In the genomic region with DNA sequence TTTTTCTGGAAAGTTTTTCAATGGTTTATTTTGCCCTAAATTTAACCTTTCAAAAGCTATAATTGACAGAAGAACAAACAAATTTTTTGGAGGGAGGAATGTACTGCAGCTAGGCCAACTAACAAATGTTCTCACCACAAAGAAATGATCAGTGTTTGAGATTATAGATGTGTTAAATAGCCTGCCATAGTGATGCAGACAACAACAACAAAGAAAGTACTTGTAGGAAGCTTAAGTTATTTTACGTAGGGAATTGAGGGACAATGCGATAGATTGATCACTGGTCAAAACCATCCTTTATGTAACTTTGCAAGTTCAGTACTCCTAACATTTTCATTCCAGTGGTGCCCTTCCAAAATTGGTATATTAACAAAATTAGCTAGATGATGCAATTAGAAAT, we compare ENCODE assay signal across 19 cellular contexts.
A peak's percentile ranks its signal among the peaks of the same experiment; 100 is the strongest.
DNase-seq lines count a peak whose midpoint lies in the region; ATAC-seq, FAIRE-seq and TF ChIP-seq lines count a peak whose summit lies in the region.
"Had no signal": no experiment of that assay in that cellular context is flagged by ENCODE, and none has a peak within 500 bp of the region (broad histone marks: within the 10 kb centered on the region; RNA-seq: fewer than 3 reads in every experiment).

No MANE protein-coding gene starts in this region.

- no peak for ATAC-seq in GM23338
- no peak for ATAC-seq in HG02981 (IDR thresholded peaks at IDR 0.05; ENCODE audit: unreplicated experiment)
- no peak for ATAC-seq in heart right ventricle
- ATAC-seq: A549, GM12878 had no signal

- H3K79me2 ChIP-seq in GM23338 (replicated peaks; ENCODE audit: insufficient read depth) (no peaks in the 10 kb centered on the region), H1 (ENCODE audit: control insufficient read depth in 1 of 2, insufficient read depth in 2 of 2, low read length in 2 of 2) (no peaks in the 10 kb centered on the region), mesendoderm (ENCODE audit: control insufficient read depth, insufficient read depth, low read length) (no peaks in the 10 kb centered on the region)

- H2BK5ac ChIP-seq in H1 (ENCODE audit: low read depth, low read length) (no peak overlapping the region), mesendoderm (ENCODE audit: low read length) (no peak overlapping the region)

- no peak for FAIRE-seq in H1 (lab: Jason Lieb, UNC)
- FAIRE-seq: GM12878 had no signal

- no peaks in the 10 kb centered on the region for H3K23me2 ChIP-seq in H1 (ENCODE audit: low read depth, low read length)

- no peak overlapping the region for H3K27ac ChIP-seq in GM23338 (ENCODE audit: low read depth)
- H3K27ac ChIP-seq in H1 (ENCODE audit: low read depth, low read length) = no peak overlapping the region
- no peak overlapping the region for H3K27ac ChIP-seq in mesendoderm (ENCODE audit: low read depth, low read length)
- no peak overlapping the region for H3K27ac ChIP-seq in heart right ventricle
- H3K27ac ChIP-seq: A549 had no signal

- H2AK5ac ChIP-seq in H1 (ENCODE audit: low read depth, low read length) (no peak overlapping the region), mesendoderm (ENCODE audit: low read length) (no peak overlapping the region)

- H4K8ac ChIP-seq in H1 (ENCODE audit: extremely low read depth, insufficient read depth, low read length) = no peak overlapping the region
- H4K8ac ChIP-seq in mesendoderm (ENCODE audit: low read depth, low read length) = no peak overlapping the region

- H3K4ac ChIP-seq in H1 (replicated peaks; ENCODE audit: insufficient read length, low read depth, low read length) = no peak overlapping the region
- no peak overlapping the region for H3K4ac ChIP-seq in mesendoderm (ENCODE audit: low read depth, low read length)

- H3K23ac ChIP-seq in H1 (ENCODE audit: insufficient read length) = no peak overlapping the region
- no peak overlapping the region for H3K23ac ChIP-seq in mesendoderm (ENCODE audit: low read length)

- no peak for TF ChIP-seq CTCF in GM23338 (conservative IDR thresholded peaks at IDR 0.05; ENCODE audit: low read depth in 2 of 2)
- TF ChIP-seq CTCF in H1 (IDR thresholded peaks at IDR 0.05; ENCODE audit: control extremely low read depth in 1 of 3, insufficient read depth in 1 of 3, low read depth in 1 of 3, low read length in 3 of 3) = no peak
- TF ChIP-seq CTCF in heart right ventricle (IDR thresholded peaks at IDR 0.05) = no peak

- H3K36me3 ChIP-seq in GM23338 (ENCODE audit: insufficient read depth) (no peaks in the 10 kb centered on the region), NT2/D1 (ENCODE audit: insufficient read depth, insufficient read length, low read length) (no peaks in the 10 kb centered on the region), H1 (ENCODE audit: control insufficient read depth in 2 of 4, insufficient read depth in 4 of 4, low read length in 3 of 4) (no peaks in the 10 kb centered on the region), mesendoderm (ENCODE audit: control insufficient read depth, insufficient read depth, low read length) (no peaks in the 10 kb centered on the region), heart right ventricle (no peaks in the 10 kb centered on the region)
- H3K36me3 ChIP-seq: HAP-1 had no signal

- H2BK12ac ChIP-seq in H1 (ENCODE audit: low read depth, low read length) = no peak overlapping the region

- H3K18ac ChIP-seq in H1 (ENCODE audit: extremely low read depth, low read length) (no peak overlapping the region), mesendoderm (ENCODE audit: low read length) (no peak overlapping the region)

- no peak for TF ChIP-seq RAD21 in H1 (IDR thresholded peaks at IDR 0.05 in 1 of 2, conservative IDR thresholded peaks at IDR 0.05 in 1 of 2; ENCODE audit: low read depth in 2 of 2, low read length in 2 of 2)

- H3K79me1 ChIP-seq in H1 (ENCODE audit: low read depth, low read length) (no peaks in the 10 kb centered on the region), mesendoderm (ENCODE audit: low read length) (no peaks in the 10 kb centered on the region)

- H2BK15ac ChIP-seq in H1 (ENCODE audit: low read length) = no peak overlapping the region
- H2BK15ac ChIP-seq in mesendoderm (replicated peaks; ENCODE audit: low read depth) = no peak overlapping the region

- H3K4me3 Mint-ChIP-seq in GM23338 = no peak overlapping the region
- H3K4me3 Mint-ChIP-seq: CD4-positive, alpha-beta memory T cell; HFFc6 had no signal

- H3K4me3 ChIP-seq in GM23338 = no peak overlapping the region
- no peak overlapping the region for H3K4me3 ChIP-seq in NT2/D1 (ENCODE audit: insufficient read length, low read depth)
- H3K4me3 ChIP-seq in H1 (ENCODE audit: extremely low read depth in 1 of 4, insufficient read depth in 2 of 4, low read depth in 3 of 4, low read length in 4 of 4) = no peak overlapping the region
- H3K4me3 ChIP-seq in mesendoderm (ENCODE audit: low read length) = no peak overlapping the region
- no peak overlapping the region for H3K4me3 ChIP-seq in heart right ventricle
- H3K4me3 ChIP-seq: A549, GM12878, HAP-1 had no signal

- no peak overlapping the region for H2AFZ ChIP-seq in GM23338
- H2AFZ ChIP-seq in H1 (ENCODE audit: low read length) = no peak overlapping the region

- no peaks in the 10 kb centered on the region for H3K27me3 ChIP-seq in GM23338 (ENCODE audit: insufficient read depth)
- no peaks in the 10 kb centered on the region for H3K27me3 ChIP-seq in NT2/D1 (ENCODE audit: insufficient read depth, insufficient read length)
- H3K27me3 ChIP-seq in H1 (replicated peaks in 1 of 4; ENCODE audit: control insufficient read depth in 3 of 4, extremely low read depth in 1 of 4, insufficient read depth in 3 of 4, low read length in 3 of 4) = no peaks in the 10 kb centered on the region
- no peaks in the 10 kb centered on the region for H3K27me3 ChIP-seq in mesendoderm (ENCODE audit: insufficient read depth, low read length, poor library complexity)
- no peaks in the 10 kb centered on the region for H3K27me3 ChIP-seq in heart right ventricle

- H3K14ac ChIP-seq in H1 (ENCODE audit: insufficient read length) = no peak overlapping the region

- 82% methylated on average over 2 of the region's 2 CpGs; no CpG with 5 or more reads in 1 of the 2 experiments for WGBS in H1 (ENCODE audit: extremely low coverage in 1 of 2, insufficient coverage in 1 of 2, insufficient read length in 1 of 2, insufficient replicate concordance in 2 of 2, low coverage in 1 of 2, low lambda C conversion rate in 2 of 2, missing lambda C conversion rate in 1 of 2), 2 experiments
- no CpG with 5 or more reads among the region's 2 CpGs for WGBS in mesendoderm (ENCODE audit: extremely low coverage, insufficient coverage, low lambda C conversion rate)
- WGBS in heart right ventricle, 2 donors = 90 to 91% methylated on average over 2 of the region's 2 CpGs

- TF ChIP-seq POLR2A in H1 (IDR thresholded peaks at IDR 0.05; ENCODE audit: control extremely low read depth in 1 of 2, low read depth in 2 of 2, low read length in 2 of 2) = no peak

- CTCF ChIA-PET in H1 (lab: Charles Lee; ENCODE audit: partially characterized antibody) = no interaction called here

- H3K27me3 Mint-ChIP-seq in GM23338 (ENCODE audit: insufficient read depth, low read depth, poor library complexity) = no peaks in the 10 kb centered on the region
- H3K27me3 Mint-ChIP-seq: CD4-positive, alpha-beta memory T cell had no signal

- no peaks in the 10 kb centered on the region for H3F3A ChIP-seq in GM23338 (replicated peaks; ENCODE audit: low read depth)

- H3K4me2 ChIP-seq in GM23338 (no peak overlapping the region), H1 (ENCODE audit: insufficient read depth in 1 of 2, low read depth in 2 of 2, low read length in 2 of 2) (no peak overlapping the region), mesendoderm (ENCODE audit: low read length) (no peak overlapping the region)
- H3K4me2 ChIP-seq: A549 had no signal

- POLR2A ChIA-PET in H1 (lab: Charles Lee; ENCODE audit: partially characterized antibody) = no interaction called here

- intact Hi-C loops in heart right ventricle (cut with DNase I) = no loop called here

- H3K4me1 ChIP-seq in GM23338 (ENCODE audit: insufficient read depth) = no peaks in the 10 kb centered on the region
- no peaks in the 10 kb centered on the region for H3K4me1 ChIP-seq in NT2/D1 (ENCODE audit: insufficient read depth, insufficient read length)
- no peaks in the 10 kb centered on the region for H3K4me1 ChIP-seq in H1 (replicated peaks in 1 of 4; ENCODE audit: control insufficient read depth in 3 of 4, insufficient read depth in 4 of 4, low read length in 3 of 4)
- H3K4me1 ChIP-seq in mesendoderm (ENCODE audit: control insufficient read depth, low read depth, low read length) = no peaks in the 10 kb centered on the region
- no peaks in the 10 kb centered on the region for H3K4me1 ChIP-seq in heart right ventricle
- H3K4me1 ChIP-seq: A549 had no signal

- peaks cover 29% of the 10 kb centered on the region for H3K9me3 Mint-ChIP-seq in GM23338

- H4K5ac ChIP-seq in H1 (ENCODE audit: insufficient read length, low read depth, low read length) (no peak overlapping the region), mesendoderm (ENCODE audit: low read length) (no peak overlapping the region)

- no peaks in the 10 kb centered on the region for H3K9me2 ChIP-seq in GM23338 (ENCODE audit: insufficient read depth)

- H3K56ac ChIP-seq in H1 (replicated peaks; ENCODE audit: insufficient read length, low read depth, low read length) = no peak overlapping the region
- H3K56ac ChIP-seq in mesendoderm (ENCODE audit: low read length) = no peak overlapping the region

- H4K20me1 ChIP-seq in GM23338 (replicated peaks; ENCODE audit: insufficient read depth) (no peaks in the 10 kb centered on the region), H1 (replicated peaks in 1 of 2; ENCODE audit: control insufficient read depth in 1 of 2, insufficient read depth in 2 of 2, low read length in 2 of 2) (no peaks in the 10 kb centered on the region)

- peaks cover 12% of the 10 kb centered on the region for H3K9me3 ChIP-seq in NT2/D1 (ENCODE audit: insufficient read depth, low read length)
- H3K9me3 ChIP-seq in H1 (ENCODE audit: insufficient read depth in 2 of 2, low read depth in 1 of 2, low read length in 1 of 2) = peaks cover 0 to 4% of the 10 kb centered on the region in 2 experiments; a peak in 2 of 4 replicates
- peaks cover 0 to 24% (median 0%) of the 10 kb centered on the region in 11 donors for H3K9me3 ChIP-seq in heart right ventricle
- H3K9me3 ChIP-seq: A549, HAP-1 had no signal

- no peaks in the 10 kb centered on the region for H3K4me1 Mint-ChIP-seq in GM23338
- H3K4me1 Mint-ChIP-seq: CD4-positive, alpha-beta memory T cell had no signal

- H3K36me3 Mint-ChIP-seq in GM23338 (ENCODE audit: low read depth) = peaks cover 21% of the 10 kb centered on the region; the same call in 2 of the 3 replicates
- H3K36me3 Mint-ChIP-seq: CD4-positive, alpha-beta memory T cell had no signal

- H3K9ac ChIP-seq in NT2/D1 (ENCODE audit: insufficient read length, low read depth) = no peak overlapping the region
- no peak overlapping the region for H3K9ac ChIP-seq in H1 (replicated peaks in 1 of 4; ENCODE audit: extremely low read depth in 1 of 4, low read depth in 3 of 4, low read length in 3 of 4)
- no peak overlapping the region for H3K9ac ChIP-seq in mesendoderm (ENCODE audit: low read length)

- H2BK20ac ChIP-seq in H1 (ENCODE audit: low read length) = no peak overlapping the region

- H3K27ac Mint-ChIP-seq in GM23338 = no peak overlapping the region; the same call in 1 of the 2 replicates
- H3K27ac Mint-ChIP-seq: CD4-positive, alpha-beta memory T cell; HFFc6 had no signal

- H2BK120ac ChIP-seq in H1 (replicated peaks; ENCODE audit: low read depth, low read length) (no peak overlapping the region), mesendoderm (ENCODE audit: low read depth, low read length) (no peak overlapping the region)

- H4K91ac ChIP-seq in H1 (replicated peaks; ENCODE audit: insufficient read length, low read length) = no peak overlapping the region

- 0 out of 3 replicates have a peak, but pooled peaks of 1 of the 2 experiments have one; percentile 10 for TF ChIP-seq EP300 in H1 (IDR thresholded peaks at IDR 0.05; ENCODE audit: borderline replicate concordance in 1 of 2, low read depth in 2 of 2, low read length in 2 of 2)

- DNase-seq in GM23338 (ENCODE audit: low spot score) = peak; percentile 21
- DNase-seq in NT2/D1 (ENCODE audit: low read depth, low spot score) = peak; percentile 32
- DNase-seq in H1 (ENCODE audit: low read depth in 1 of 2, low spot score in 2 of 2) = no peak
- peak; percentile 12 for DNase-seq in mesendoderm
- DNase-seq in AML-193 (lab: John Stamatoyannopoulos, UW) = no peak
- DNase-seq in heart right ventricle = no peak
- DNase-seq: 8988T; ACHN; C1 segment of cervical spinal cord; CD4-positive, alpha-beta memory T cell; COR-L47; DMS79; EL; GDM1; HFFc6 had no signal

Comparison
In these comparisons a context has a peak if more than half of its experiments do, and no peak if none do; other contexts are left out.
1. DNase-seq: peak in GM23338 (single experiment), NT2/D1 (single experiment) and mesendoderm (single experiment); none in H1 (0 of 2), AML-193 (0 of 2) and heart right ventricle (0 of 2).